In genomic region chr20:354298-354977, GRCh38 we compare ENCODE assay signal across 8 cellular contexts. TPM values are rescaled to one million over a fixed set of nuclear protein-coding genes. Genes with fewer than 3 reads are reported as not detected.
A peak's percentile ranks its signal among the peaks of the same experiment; 100 is the strongest.
DNase-seq lines count a peak whose midpoint lies in the region; ATAC-seq and TF ChIP-seq lines count a peak whose summit lies in the region.

No MANE protein-coding gene starts in this region.

- H3K27me3 Mint-ChIP-seq in activated CD4-positive, alpha-beta T cell treated with anti-CD3 and anti-CD28 coated beads, Interleukin-2, amount 10 ng/mL, durations not matched to agents 24 days and 14 days: no peaks in the 10 kb centered on the region

- DNase-seq in AML-193 (lab: John Stamatoyannopoulos, UW) (peak; percentile 66 to 72), GM19238 (ENCODE audit: insufficient read length, low spot score) (peak; percentile 85), NCI-H526 (lab: John Stamatoyannopoulos, UW) (peak; percentile 38 to 91), dermis blood vessel endothelial cell (peak; percentile 88), lung (ENCODE audit: low spot score) (peak; percentile 79)
- peak; percentile 95 for DNase-seq in activated CD4-positive, alpha-beta T cell treated with anti-CD3 and anti-CD28 coated beads, Interleukin-2, amount 10 ng/mL, durations not matched to agents 24 days and 14 days
- DNase-seq in stimulated activated CD8-positive, alpha-beta memory T cell treated with anti-CD3 and anti-CD28 coated beads, Interleukin-15, amount 100 ng/mL, for 24 hours (ENCODE audit: low read depth): peak; percentile 50

- H3K27me3 ChIP-seq in lung (ENCODE audit: control insufficient read depth, insufficient read depth): no peaks in the 10 kb centered on the region

- no peaks in the 10 kb centered on the region for H3K9me3 ChIP-seq in lung (ENCODE audit: control insufficient read depth in 2 of 2, insufficient read depth in 1 of 2, low read length in 1 of 2)

- H3K4me3 ChIP-seq in lung: no peak overlapping the region

- no peak overlapping the region for H3K4me3 Mint-ChIP-seq in activated CD4-positive, alpha-beta T cell treated with anti-CD3 and anti-CD28 coated beads, Interleukin-2, amount 10 ng/mL, durations not matched to agents 24 days and 14 days

- intact Hi-C loops in activated CD4-positive, alpha-beta T cell treated with anti-CD3 and anti-CD28 coated beads, Interleukin-2, amount 10 ng/mL, durations not matched to agents 24 days and 14 days (cut with micrococcal nuclease): loop anchor here (1.0 to 5.0 kb wide), 5 partner anchors 26 to 290 kb away; partner anchors contain the start of gene TRIB3

- ATAC-seq in HG03378 (IDR thresholded peaks at IDR 0.05; ENCODE audit: unreplicated experiment): peak; percentile 47
- ATAC-seq in lung (ENCODE audit: insufficient read depth, low FRiP score): peak; percentile 93

- H3K27ac Mint-ChIP-seq in activated CD4-positive, alpha-beta T cell treated with anti-CD3 and anti-CD28 coated beads, Interleukin-2, amount 10 ng/mL, durations not matched to agents 24 days and 14 days: no peak overlapping the region

- peak; percentile 91 for TF ChIP-seq CTCF in lung (IDR thresholded peaks at IDR 0.05; ENCODE audit: control extremely low read depth, extremely low read depth)

- H3K36me3 Mint-ChIP-seq in activated CD4-positive, alpha-beta T cell treated with anti-CD3 and anti-CD28 coated beads, Interleukin-2, amount 10 ng/mL, durations not matched to agents 24 days and 14 days (ENCODE audit: low read depth): no peaks in the 10 kb centered on the region

- H3K4me1 ChIP-seq in lung (ENCODE audit: control insufficient read depth in 2 of 2, insufficient read depth in 2 of 2, low read length in 2 of 2): no peaks in the 10 kb centered on the region

- H3K4me1 Mint-ChIP-seq in activated CD4-positive, alpha-beta T cell treated with anti-CD3 and anti-CD28 coated beads, Interleukin-2, amount 10 ng/mL, durations not matched to agents 24 days and 14 days: peaks cover 4% of the 10 kb centered on the region

- no peaks in the 10 kb centered on the region for H3K9me3 Mint-ChIP-seq in activated CD4-positive, alpha-beta T cell treated with anti-CD3 and anti-CD28 coated beads, Interleukin-2, amount 10 ng/mL, durations not matched to agents 24 days and 14 days

- 18 to 20% methylated on average over 14 of the region's 14 CpGs for WGBS in lung, 2 donors

- H3K36me3 ChIP-seq in lung (ENCODE audit: control insufficient read depth in 2 of 2, insufficient read depth in 2 of 2, low read length in 2 of 2): peaks cover 0 to 3% of the 10 kb centered on the region in 2 donors

- no peak overlapping the region for H3K27ac ChIP-seq in lung (ENCODE audit: low read depth in 1 of 2, low read length in 1 of 2)

RNA-seq across cellular contexts. Expression of gene NRSN2, which starts 7.5 kb away (rescaled TPM):
- total RNA-seq in activated CD4-positive, alpha-beta T cell treated with anti-CD3 and anti-CD28 coated beads, Interleukin-2, amount 10 ng/mL, durations not matched to agents 24 days and 14 days: 5.1 and 7.0 TPM in 2 replicates
- 18.0 and 40.2 TPM in 2 replicates for total RNA-seq in dermis blood vessel endothelial cell
- 10 to 100 TPM; 15.3 to 43.7 TPM for total RNA-seq in lung
- polyA plus RNA-seq in lung: 10 to 100 TPM; 22.5 to 34.7 TPM

RNA-seq across cellular contexts. Expression of gene TRIB3, which starts 26.1 kb away (rescaled TPM):
- total RNA-seq in activated CD4-positive, alpha-beta T cell treated with anti-CD3 and anti-CD28 coated beads, Interleukin-2, amount 10 ng/mL, durations not matched to agents 24 days and 14 days: 39.3 and 41.1 TPM in 2 replicates
- total RNA-seq in dermis blood vessel endothelial cell (49.2 and 62.1 TPM in 2 replicates), lung (10 to 100 TPM in 1 of 2 donors, 1 to 10 TPM in 1; 7.6 to 39.4 TPM)
- 10 to 100 TPM; 29.9 to 36.5 TPM for polyA plus RNA-seq in lung

RNA-seq across cellular contexts. Expression of gene SOX12, which starts 29.1 kb away (rescaled TPM):
- total RNA-seq in activated CD4-positive, alpha-beta T cell treated with anti-CD3 and anti-CD28 coated beads, Interleukin-2, amount 10 ng/mL, durations not matched to agents 24 days and 14 days: 11.0 and 11.2 TPM in 2 replicates
- total RNA-seq in dermis blood vessel endothelial cell (4.4 and 8.1 TPM in 2 replicates), lung (10 to 100 TPM in 1 of 2 donors, 1 to 10 TPM in 1; 6.8 to 15.9 TPM)
- 1 to 10 TPM; 2.7 to 4.1 TPM for polyA plus RNA-seq in lung

RNA-seq across cellular contexts. Expression of gene RBCK1, which starts 53.7 kb away (rescaled TPM):
- total RNA-seq in activated CD4-positive, alpha-beta T cell treated with anti-CD3 and anti-CD28 coated beads, Interleukin-2, amount 10 ng/mL, durations not matched to agents 24 days and 14 days: 128 and 135 TPM in 2 replicates
- total RNA-seq in dermis blood vessel endothelial cell (111 and 116 TPM in 2 replicates), lung (100 to 1,000 TPM in 1 of 2 donors, 10 to 100 TPM in 1; 58.3 to 102 TPM)
- 100 to 1,000 TPM in 1 of 2 donors, 10 to 100 TPM in 1; 95.9 to 108 TPM for polyA plus RNA-seq in lung

RNA-seq across cellular contexts. Expression of gene ZCCHC3, which starts 57.1 kb away (rescaled TPM):
- 23.7 and 24.6 TPM in 2 replicates for total RNA-seq in activated CD4-positive, alpha-beta T cell treated with anti-CD3 and anti-CD28 coated beads, Interleukin-2, amount 10 ng/mL, durations not matched to agents 24 days and 14 days
- total RNA-seq in dermis blood vessel endothelial cell (18.8 and 23.8 TPM in 2 replicates), lung (10 to 100 TPM; 15.3 to 27.8 TPM)
- 10 to 100 TPM; 10.4 to 12.0 TPM for polyA plus RNA-seq in lung
